ENCODE assay signal across 11 cellular contexts in the genomic region with DNA sequence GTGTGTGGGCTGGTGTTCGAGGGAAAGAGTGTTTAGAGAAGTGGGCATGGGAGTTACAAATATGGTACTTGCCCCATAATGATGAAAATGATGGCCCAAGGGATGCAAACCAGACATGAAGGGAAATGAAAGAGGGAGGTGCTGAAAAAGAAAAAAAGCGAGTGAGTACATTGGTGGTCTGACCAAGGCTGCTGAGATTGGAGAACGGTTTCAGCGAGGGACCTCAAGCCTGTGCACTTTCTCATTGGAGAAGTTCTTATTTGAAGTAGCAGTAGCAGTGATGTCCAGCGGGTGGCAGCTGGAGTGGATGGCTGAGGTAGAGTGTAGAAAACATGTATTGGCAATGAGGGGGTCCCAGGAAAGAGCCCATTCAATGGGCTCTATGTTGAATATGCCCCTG. TPM values are rescaled to one million over a fixed set of nuclear protein-coding genes. Genes with fewer than 3 reads are reported as not detected.
DNase-seq lines count a peak whose midpoint lies in the region; ATAC-seq and TF ChIP-seq lines count a peak whose summit lies in the region.
"Had no signal": no experiment of that assay in that cellular context is flagged by ENCODE, and none has a peak within 500 bp of the region (broad histone marks: within the 10 kb centered on the region; RNA-seq: fewer than 3 reads in every experiment).

No MANE protein-coding gene starts in this region.

- no peaks in the 10 kb centered on the region for H3K27me3 ChIP-seq in kidney epithelial cell (ENCODE audit: control insufficient read depth, insufficient read depth, low read length)

- no peak overlapping the region for H3K4me3 ChIP-seq in kidney epithelial cell (ENCODE audit: low read depth, low read length)
- H3K4me3 ChIP-seq: coronary artery, SK-N-MC had no signal

- DNase-seq in HuH-7 (ENCODE audit: low spot score) (peak; percentile 28), kidney epithelial cell (ENCODE audit: low read depth) (no peak), NCI-H82 treated with DMSO at 0.1 percent for 48 hours (lab: John Stamatoyannopoulos, UW; ENCODE audit: unreplicated experiment) (no peak), NCI-H748 treated with DMSO at 0.1 percent for 48 hours (lab: John Stamatoyannopoulos, UW) (no peak), AG08395 (ENCODE audit: low spot score) (no peak)
- DNase-seq in effector CD8-positive, alpha-beta T cell (lab: John Stamatoyannopoulos, UW), result no peak
- DNase-seq: stimulated activated CD4-positive, alpha-beta T cell treated with anti-CD3 and anti-CD28 coated beads, Interleukin-4, amount 100 ng/mL, for 24 hours had no signal

- ATAC-seq in GM19468 (IDR thresholded peaks at IDR 0.05; ENCODE audit: extremely low read depth, unreplicated experiment), result peak; percentile 38

- TF ChIP-seq CTCF in GM12874 (IDR thresholded peaks at IDR 0.05; ENCODE audit: insufficient read depth, low read depth, low read length), result peak; percentile 31; the same call in 1 of the 2 replicates
- TF ChIP-seq CTCF in kidney epithelial cell (IDR thresholded peaks at IDR 0.05; ENCODE audit: insufficient read depth, low read length, poor library complexity, severe bottlenecking), result peak; percentile 8

- no peaks in the 10 kb centered on the region for H3K36me3 ChIP-seq in kidney epithelial cell (ENCODE audit: control insufficient read depth, insufficient read depth, low read length)

RNA-seq across cellular contexts. Expression of gene TNFAIP3, which starts 54.8 kb away (rescaled TPM):
- total RNA-seq in kidney epithelial cell, result 56.3 and 65.8 TPM in 2 replicates
